Comparison of ENCODE assay signal across 31 cellular contexts in the genomic region with DNA sequence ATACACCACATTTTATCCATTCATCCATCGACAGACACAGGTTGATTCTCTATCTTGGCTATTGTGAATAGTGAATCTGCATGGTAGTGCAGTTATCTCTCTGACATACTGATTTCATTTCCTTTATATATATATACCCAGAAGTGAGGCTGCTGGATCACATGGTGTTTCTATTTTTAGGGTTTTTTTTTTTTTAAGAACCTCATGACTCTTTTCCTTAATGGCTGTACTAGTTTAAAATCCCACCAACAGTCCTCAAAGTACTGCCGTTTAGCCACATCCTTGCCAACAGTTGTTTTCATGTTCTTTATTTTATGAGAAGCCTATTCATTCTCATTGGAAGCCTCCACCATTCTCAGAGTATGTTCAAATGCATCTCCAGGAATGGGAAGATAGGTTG.
A peak's percentile ranks its signal among the peaks of the same experiment; 100 is the strongest.
DNase-seq lines count a peak whose midpoint lies in the region; ATAC-seq and TF ChIP-seq lines count a peak whose summit lies in the region.
"Had no signal": no experiment of that assay in that cellular context is flagged by ENCODE, and none has a peak within 500 bp of the region (broad histone marks: within the 10 kb centered on the region; RNA-seq: fewer than 3 reads in every experiment).

No MANE protein-coding gene starts in this region.

- H3K4me3 ChIP-seq in lower leg skin (ENCODE audit: low read depth, poor library complexity, severe bottlenecking): no peak overlapping the region
- H3K4me3 ChIP-seq: esophagus muscularis mucosa, HAP-1, heart right ventricle, lung, mucosa of descending colon, pancreas, SK-N-MC, tibial nerve had no signal

- H3K27me3 Mint-ChIP-seq in activated CD4-positive, alpha-beta T cell treated with anti-CD3 and anti-CD28 coated beads, Interleukin-2, amount 10 ng/mL, durations not matched to agents 24 days and 14 days: peaks cover 2% of the 10 kb centered on the region
- H3K27me3 Mint-ChIP-seq in natural killer cell treated with Interleukin-12 subunit alpha and Interleukin-12 subunit beta and Interleukin-15 and Interleukin-18, amount 100 ng/mL, for 72 hours: no peaks in the 10 kb centered on the region
- H3K27me3 Mint-ChIP-seq: activated naive CD8-positive, alpha-beta T cell treated with anti-CD3 and anti-CD28 coated beads, Interleukin-2, amount 50 U/mL, for 24 hours; dendritic cell treated with granulocyte-macrophage colony-stimulating factor and Interleukin-4, amounts not matched to agents 40 ng/mL and 50 ng/mL, for 4 days had no signal

- TF ChIP-seq CTCF in lower leg skin (IDR thresholded peaks at IDR 0.05): no peak

- H3K36me3 ChIP-seq in KOPT-K1 (ENCODE audit: insufficient read depth, low read length): no peaks in the 10 kb centered on the region
- H3K36me3 ChIP-seq: esophagus muscularis mucosa, HAP-1, heart right ventricle, pancreas, tibial nerve had no signal

- H3K27ac Mint-ChIP-seq in activated CD4-positive, alpha-beta T cell treated with anti-CD3 and anti-CD28 coated beads, Interleukin-2, amount 10 ng/mL, durations not matched to agents 24 days and 14 days: peak overlapping the region; percentile 3
- H3K27ac Mint-ChIP-seq in natural killer cell treated with Interleukin-12 subunit alpha and Interleukin-12 subunit beta and Interleukin-15 and Interleukin-18, amount 100 ng/mL, for 72 hours: peak overlapping the region; percentile 87 to 93
- H3K27ac Mint-ChIP-seq: activated naive CD8-positive, alpha-beta T cell treated with anti-CD3 and anti-CD28 coated beads, Interleukin-2, amount 50 U/mL, for 24 hours; dendritic cell treated with granulocyte-macrophage colony-stimulating factor and Interleukin-4, amounts not matched to agents 40 ng/mL and 50 ng/mL, for 4 days; nephron progenitor cell had no signal

- DNase-seq in activated CD4-positive, alpha-beta T cell treated with anti-CD3 and anti-CD28 coated beads, Interleukin-2, amount 10 ng/mL, durations not matched to agents 24 days and 14 days: no peak
- no peak for DNase-seq in activated CD4-positive, alpha-beta T cell treated with anti-CD3 and anti-CD28 coated beads for 48 hours
- DNase-seq in SK-MEL-5 (ENCODE audit: low read depth, low spot score) (peak; percentile 31), lower leg skin (ENCODE audit: low spot score in 2 of 2) (no peak), UCSD-AML1 (lab: John Stamatoyannopoulos, UW; ENCODE audit: unreplicated experiment) (no peak)
- DNase-seq in natural killer cell treated with Interleukin-12 subunit alpha and Interleukin-12 subunit beta and Interleukin-15 and Interleukin-18, amount 100 ng/mL, for 72 hours (ENCODE audit: low spot score): no peak
- DNase-seq: activated CD4-positive, alpha-beta T cell treated with anti-CD3 and anti-CD28 coated beads for 4 hours; activated effector memory CD4-positive, alpha-beta T cell treated with Interleukin-2 at 50 U/mL for 16 hours; activated naive CD8-positive, alpha-beta T cell treated with anti-CD3 and anti-CD28 coated beads, Interleukin-2, amount 50 U/mL, for 24 hours; AML-193; central memory CD4-positive, alpha-beta T cell; foreskin keratinocyte; heart right ventricle; kidney glomerular epithelial cell; mucosa of descending colon; NCI-H1105; NCI-H187 treated with DMSO at 0.1 percent for 48 hours; NCI-H526 treated with DMSO at 0.1 percent for 48 hours; nephron progenitor cell; pancreas; retina; stimulated activated CD4-positive, alpha-beta T cell treated with anti-CD3 and anti-CD28 coated beads, Interleukin-2, amount 100 ng/mL, for 24 hours had no signal

- in situ Hi-C loops in SK-MEL-5 (cut with HindIII; ENCODE audit: low pct_unique_long_range_greater_than_20kb, low sequenced_read_pairs): no loop called here

- H3K4me1 Mint-ChIP-seq in activated CD4-positive, alpha-beta T cell treated with anti-CD3 and anti-CD28 coated beads, Interleukin-2, amount 10 ng/mL, durations not matched to agents 24 days and 14 days: peaks cover 33% of the 10 kb centered on the region
- peaks cover 41 to 43% of the 10 kb centered on the region in 2 donors for H3K4me1 Mint-ChIP-seq in natural killer cell treated with Interleukin-12 subunit alpha and Interleukin-12 subunit beta and Interleukin-15 and Interleukin-18, amount 100 ng/mL, for 72 hours (ENCODE audit: low read depth in 2 of 2)

- TF ChIP-seq POLR2A in lower leg skin (IDR thresholded peaks at IDR 0.05): no peak

- intact Hi-C loops in activated CD4-positive, alpha-beta T cell treated with anti-CD3 and anti-CD28 coated beads, Interleukin-2, amount 10 ng/mL, durations not matched to agents 24 days and 14 days (cut with micrococcal nuclease): no loop called here
- intact Hi-C loops in lower leg skin (cut with DNase I; ENCODE audit: low total_unique reads): no loop called here

- H3K36me3 Mint-ChIP-seq in activated CD4-positive, alpha-beta T cell treated with anti-CD3 and anti-CD28 coated beads, Interleukin-2, amount 10 ng/mL, durations not matched to agents 24 days and 14 days (ENCODE audit: low read depth): no peaks in the 10 kb centered on the region
- H3K36me3 Mint-ChIP-seq in natural killer cell treated with Interleukin-12 subunit alpha and Interleukin-12 subunit beta and Interleukin-15 and Interleukin-18, amount 100 ng/mL, for 72 hours: no peaks in the 10 kb centered on the region

- no peaks in the 10 kb centered on the region for H3K9me3 Mint-ChIP-seq in activated CD4-positive, alpha-beta T cell treated with anti-CD3 and anti-CD28 coated beads, Interleukin-2, amount 10 ng/mL, durations not matched to agents 24 days and 14 days
- H3K9me3 Mint-ChIP-seq in natural killer cell treated with Interleukin-12 subunit alpha and Interleukin-12 subunit beta and Interleukin-15 and Interleukin-18, amount 100 ng/mL, for 72 hours: no peaks in the 10 kb centered on the region
- H3K9me3 Mint-ChIP-seq: activated naive CD8-positive, alpha-beta T cell treated with anti-CD3 and anti-CD28 coated beads, Interleukin-2, amount 50 U/mL, for 24 hours; dendritic cell treated with granulocyte-macrophage colony-stimulating factor and Interleukin-4, amounts not matched to agents 40 ng/mL and 50 ng/mL, for 4 days; nephron progenitor cell had no signal

- WGBS in lower leg skin, 2 donors: 39 to 65% methylated on average over 2 of the region's 2 CpGs

- no peak overlapping the region for H3K4me3 Mint-ChIP-seq in activated CD4-positive, alpha-beta T cell treated with anti-CD3 and anti-CD28 coated beads, Interleukin-2, amount 10 ng/mL, durations not matched to agents 24 days and 14 days
- peak overlapping the region; percentile 62 for H3K4me3 Mint-ChIP-seq in natural killer cell treated with Interleukin-12 subunit alpha and Interleukin-12 subunit beta and Interleukin-15 and Interleukin-18, amount 100 ng/mL, for 72 hours
- H3K4me3 Mint-ChIP-seq: activated naive CD8-positive, alpha-beta T cell treated with anti-CD3 and anti-CD28 coated beads, Interleukin-2, amount 50 U/mL, for 24 hours; dendritic cell treated with granulocyte-macrophage colony-stimulating factor and Interleukin-4, amounts not matched to agents 40 ng/mL and 50 ng/mL, for 4 days; nephron progenitor cell had no signal

- peak in 1 of 2 donors; percentile 39 for ATAC-seq in natural killer cell treated with Interleukin-12 subunit alpha and Interleukin-12 subunit beta and Interleukin-15 and Interleukin-18, amount 100 ng/mL, for 72 hours
- ATAC-seq in HG02642 (IDR thresholded peaks at IDR 0.05; ENCODE audit: poor library complexity, unreplicated experiment): no peak
- ATAC-seq: activated naive CD8-positive, alpha-beta T cell treated with anti-CD3 and anti-CD28 coated beads, Interleukin-2, amount 50 U/mL, for 24 hours; foreskin keratinocyte; heart right ventricle; mucosa of descending colon; pancreas had no signal

- H3K27ac ChIP-seq in KOPT-K1 (ENCODE audit: low read depth, low read length, poor library complexity, severe bottlenecking): peak overlapping the region; percentile 84
- H3K27ac ChIP-seq: esophagus muscularis mucosa, foreskin keratinocyte, heart right ventricle, KMS-11, pancreas, SK-N-MC had no signal

- H3K9me3 ChIP-seq in KOPT-K1 (ENCODE audit: insufficient read depth, low read length, poor library complexity, severe bottlenecking): no peaks in the 10 kb centered on the region
- H3K9me3 ChIP-seq: esophagus muscularis mucosa, HAP-1, heart right ventricle, mucosa of descending colon, pancreas, tibial nerve had no signal
